1 cellular context compared by ENCODE assay signal in genomic region chr9:125760537-125760936, GRCh38.
TF ChIP-seq lines count a peak whose summit lies in the region.

No MANE protein-coding gene starts in this region.

TF ChIP-seq in A549, 52 proteins besides CTCF, POLR2A, EP300 and RAD21 (continued from another document):
- TF ChIP-seq RNF2 (IDR thresholded peaks at IDR 0.05; ENCODE audit: borderline replicate concordance, low read depth) (no peak), REST (IDR thresholded peaks at IDR 0.05) (no peak), CEBPB (IDR thresholded peaks at IDR 0.05) (no peak), PHF8 (IDR thresholded peaks at IDR 0.05; ENCODE audit: borderline replicate concordance, low read depth) (no peak), HOXB5 (CRISPR knock-in tag; IDR thresholded peaks at IDR 0.05) (no peak), CBX2 (IDR thresholded peaks at IDR 0.05; ENCODE audit: borderline replicate concordance, low read depth) (no peak), RCOR1 (IDR thresholded peaks at IDR 0.05; ENCODE audit: low read depth, low read length) (no peak), BCL3 (IDR thresholded peaks at IDR 0.05) (no peak)
